In the genomic region with DNA sequence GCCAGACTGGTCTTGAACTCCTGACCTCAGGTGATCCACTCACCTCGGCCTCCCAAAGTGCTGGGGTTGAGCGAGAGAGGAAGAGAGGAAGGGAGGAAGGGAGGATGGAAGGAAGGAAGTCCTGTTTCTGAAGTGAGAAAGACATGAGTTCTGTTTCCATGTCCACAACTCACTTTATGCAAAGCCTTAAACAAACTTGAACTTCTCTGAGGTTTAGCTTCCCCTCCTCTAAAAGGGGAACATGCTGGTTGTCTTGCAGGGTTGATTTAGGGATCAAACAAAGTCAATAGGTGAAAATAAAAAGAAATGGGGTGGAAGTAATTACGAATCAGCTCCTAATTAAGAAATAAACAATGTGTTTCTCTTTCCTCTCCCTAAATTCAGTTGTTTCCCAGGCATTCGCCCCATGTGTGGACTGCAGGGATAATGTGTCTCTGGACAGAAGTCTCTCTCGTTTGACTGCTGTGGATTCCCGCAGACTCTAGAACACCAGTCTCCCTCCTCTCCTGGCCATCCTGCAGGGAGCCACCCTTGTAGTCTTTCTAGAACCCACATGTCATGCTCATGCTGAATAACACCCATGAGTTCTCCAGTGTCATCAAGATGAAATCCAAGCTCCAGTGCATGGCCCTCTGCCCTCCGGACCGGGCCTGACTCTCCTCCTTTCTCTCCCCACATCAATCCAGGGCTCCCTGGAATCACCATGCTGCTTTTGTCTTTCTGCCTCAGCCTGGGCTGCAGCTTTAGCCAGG, we compare ENCODE assay signal across 12 cellular contexts.
A peak's percentile ranks its signal among the peaks of the same experiment; 100 is the strongest.
DNase-seq lines count a peak whose midpoint lies in the region; ATAC-seq and TF ChIP-seq lines count a peak whose summit lies in the region.
"Had no signal": no experiment of that assay in that cellular context is flagged by ENCODE, and none has a peak within 500 bp of the region (broad histone marks: within the 10 kb centered on the region; RNA-seq: fewer than 3 reads in every experiment).

No MANE protein-coding gene starts in this region.

- intact Hi-C loops in activated CD4-positive, alpha-beta T cell treated with anti-CD3 and anti-CD28 coated beads for 36 hours (cut with DNase I, micrococcal nuclease): no loop called here
- intact Hi-C loops in activated B cell treated with CpG ODN at 0.5 μM for 24 hours (cut with micrococcal nuclease): loop anchor here (5.0 kb wide), 1 partner anchor 230 kb away; a partner anchor contains a TSS

- TF ChIP-seq CTCF in activated B cell treated with CpG ODN at 0.5 μM for 24 hours (IDR thresholded peaks at IDR 0.05): no peak

- H3K4me1 Mint-ChIP-seq in activated CD4-positive, alpha-beta T cell treated with anti-CD3 and anti-CD28 coated beads for 36 hours: peaks cover 61% of the 10 kb centered on the region
- H3K4me1 Mint-ChIP-seq in activated B cell treated with CpG ODN at 0.5 μM for 24 hours: peaks cover 40% of the 10 kb centered on the region
- H3K4me1 Mint-ChIP-seq in naive thymus-derived CD8-positive, alpha-beta T cell: peaks cover 35 to 71% (median 65%) of the 10 kb centered on the region in 4 donors

- H3K4me3 Mint-ChIP-seq in activated CD4-positive, alpha-beta T cell treated with anti-CD3 and anti-CD28 coated beads for 36 hours: no peak overlapping the region
- H3K4me3 Mint-ChIP-seq in activated B cell treated with CpG ODN at 0.5 μM for 24 hours: peak overlapping the region; percentile 50
- peak overlapping the region in 9 of 10 donors; percentile 63 to 85 (median 69) for H3K4me3 Mint-ChIP-seq in naive thymus-derived CD8-positive, alpha-beta T cell

- POLR2A ChIA-PET in activated CD4-positive, alpha-beta T cell treated with anti-CD3 and anti-CD28 coated beads for 36 hours (lab: Charles Lee): no interaction called here
- POLR2A ChIA-PET in activated B cell treated with CpG ODN at 0.5 μM for 24 hours (lab: Charles Lee): interaction anchor here (0.5 to 0.7 kb wide), 3 partner anchors 56 to 732 kb away, joined by 3 to 6 read pairs (median 3); no protein-coding TSS in a partner anchor
- POLR2A ChIA-PET in naive thymus-derived CD8-positive, alpha-beta T cell (lab: Charles Lee): interaction anchor here (1.1 to 4.3 kb wide), 4 partner anchors 10 to 356 kb away, joined by 3 to 32 read pairs (median 6); no protein-coding TSS in a partner anchor

- ATAC-seq in activated CD4-positive, alpha-beta T cell treated with anti-CD3 and anti-CD28 coated beads for 36 hours: no peak
- ATAC-seq in HG02884 (IDR thresholded peaks at IDR 0.05; ENCODE audit: unreplicated experiment): peak; percentile 26
- ATAC-seq in activated B cell treated with CpG ODN at 0.5 μM for 24 hours (ENCODE audit: low read depth): peak; percentile 52
- no peak for ATAC-seq in naive thymus-derived CD8-positive, alpha-beta T cell
- no peak for ATAC-seq in HG03432 (IDR thresholded peaks at IDR 0.05; ENCODE audit: unreplicated experiment)
- ATAC-seq: left ventricle myocardium superior had no signal

- CTCF ChIA-PET in activated CD4-positive, alpha-beta T cell treated with anti-CD3 and anti-CD28 coated beads for 36 hours (lab: Charles Lee): interaction anchor here (0.7 to 1.0 kb wide), 3 partner anchors 14 to 229 kb away, joined by 3 read pairs; a partner anchor contains a TSS
- CTCF ChIA-PET in activated B cell treated with CpG ODN at 0.5 μM for 24 hours (lab: Charles Lee): interaction anchor here (2.3 kb wide), 1 partner anchor 229 kb away, joined by 6 read pairs; a partner anchor contains a TSS

- H3K36me3 Mint-ChIP-seq in activated CD4-positive, alpha-beta T cell treated with anti-CD3 and anti-CD28 coated beads for 36 hours (ENCODE audit: low read depth): no peaks in the 10 kb centered on the region
- H3K36me3 Mint-ChIP-seq in activated B cell treated with CpG ODN at 0.5 μM for 24 hours (ENCODE audit: low read depth): no peaks in the 10 kb centered on the region
- no peaks in the 10 kb centered on the region for H3K36me3 Mint-ChIP-seq in naive thymus-derived CD8-positive, alpha-beta T cell

- peak overlapping the region; percentile 48 for H3K27ac Mint-ChIP-seq in activated CD4-positive, alpha-beta T cell treated with anti-CD3 and anti-CD28 coated beads for 36 hours
- peak overlapping the region; percentile 71 for H3K27ac Mint-ChIP-seq in activated B cell treated with CpG ODN at 0.5 μM for 24 hours
- H3K27ac Mint-ChIP-seq in naive thymus-derived CD8-positive, alpha-beta T cell: peak overlapping the region; percentile 67 to 93 (median 88)

- no peaks in the 10 kb centered on the region for H3K9me3 Mint-ChIP-seq in activated CD4-positive, alpha-beta T cell treated with anti-CD3 and anti-CD28 coated beads for 36 hours (ENCODE audit: low read depth)
- no peaks in the 10 kb centered on the region for H3K9me3 Mint-ChIP-seq in activated B cell treated with CpG ODN at 0.5 μM for 24 hours
- no peaks in the 10 kb centered on the region for H3K9me3 Mint-ChIP-seq in naive thymus-derived CD8-positive, alpha-beta T cell

- H3K27me3 Mint-ChIP-seq in activated CD4-positive, alpha-beta T cell treated with anti-CD3 and anti-CD28 coated beads for 36 hours: no peaks in the 10 kb centered on the region
- no peaks in the 10 kb centered on the region for H3K27me3 Mint-ChIP-seq in activated B cell treated with CpG ODN at 0.5 μM for 24 hours
- H3K27me3 Mint-ChIP-seq in naive thymus-derived CD8-positive, alpha-beta T cell: no peaks in the 10 kb centered on the region

- no peak for DNase-seq in activated CD4-positive, alpha-beta T cell treated with anti-CD3 and anti-CD28 coated beads for 36 hours
- no peak for DNase-seq in activated CD4-positive, alpha-beta T cell treated with anti-CD3 and anti-CD28 coated beads for 48 hours
- DNase-seq in activated B cell treated with CpG ODN at 0.5 μM for 24 hours (no peak), HT-29 (ENCODE audit: low spot score) (no peak), LoVo (ENCODE audit: low spot score) (no peak)
- no peak for DNase-seq in naive thymus-derived CD8-positive, alpha-beta T cell
- DNase-seq: left ventricle myocardium superior, NCI-H1694 treated with DMSO at 0.1 percent for 48 hours, NCI-H446 treated with DMSO at 0.1 percent for 48 hours, stomach had no signal

Comparison
In these comparisons a context has a peak if more than half of its experiments do, and no peak if none do; other contexts are left out.
1. ATAC-seq: peak in HG02884 (single experiment) and activated B cell treated with CpG ODN at 0.5 μM for 24 hours (single experiment); none in activated CD4-positive, alpha-beta T cell treated with anti-CD3 and anti-CD28 coated beads for 36 hours (single experiment), naive thymus-derived CD8-positive, alpha-beta T cell (0 of 2) and HG03432 (single experiment).
2. Peak in every context shown above with its lines, with median percentiles within 50 percentile points of each other: H3K27ac Mint-ChIP-seq.